In the genomic region with DNA sequence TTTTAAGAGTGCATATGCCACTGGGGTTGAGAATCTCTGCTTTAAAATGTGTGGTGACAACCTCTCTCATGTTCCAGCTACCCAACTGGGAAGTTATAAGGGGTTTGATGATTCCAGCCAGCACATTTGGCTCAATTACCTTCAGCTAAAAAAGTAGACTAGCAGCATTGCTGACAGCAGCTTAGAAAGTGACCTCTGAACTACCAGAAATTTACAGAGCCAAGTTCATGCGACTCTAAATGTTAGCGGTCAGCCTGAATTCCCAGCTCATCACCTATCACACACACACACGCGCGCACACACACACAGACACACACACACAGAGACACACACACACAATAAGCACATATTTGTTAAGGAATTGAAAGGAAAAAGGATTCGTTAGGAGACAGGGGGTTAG, we compare ENCODE assay signal across 11 cellular contexts.
"Had no signal": no experiment of that assay in that cellular context is flagged by ENCODE, and none has a peak within 500 bp of the region (broad histone marks: within the 10 kb centered on the region; RNA-seq: fewer than 3 reads in every experiment).

No MANE protein-coding gene starts in this region.

- DNase-seq: GM23248, GOT3, H7, H9, HCEC 1CT, HFFc6 had no signal

- H3K9me3 Mint-ChIP-seq: GM23338, H9, HFFc6 had no signal

- H2AFZ ChIP-seq: GM23248, GM23338 had no signal

- H3K27ac ChIP-seq: GM23248 had no signal

- H3K9me3 ChIP-seq: HAP-1 had no signal

- H3K4me3 ChIP-seq: GM23248, GM23338, HAP-1 had no signal

- H3K4me2 ChIP-seq: GM23338 had no signal

- H3K4me3 Mint-ChIP-seq: GM23338, H9, HFFc6 had no signal

- H3K4me1 ChIP-seq: HAP-1 had no signal

- H3K9ac ChIP-seq: GM23248 had no signal

- H3K36me3 ChIP-seq: HAP-1 had no signal

- FAIRE-seq: H1, H54 had no signal

- ATAC-seq: GM23338, HCT116 had no signal

- H3K27ac Mint-ChIP-seq: GM23338, H9, HFFc6 had no signal
